Comparison of ENCODE assay signal across 1 cellular context in the genomic region with DNA sequence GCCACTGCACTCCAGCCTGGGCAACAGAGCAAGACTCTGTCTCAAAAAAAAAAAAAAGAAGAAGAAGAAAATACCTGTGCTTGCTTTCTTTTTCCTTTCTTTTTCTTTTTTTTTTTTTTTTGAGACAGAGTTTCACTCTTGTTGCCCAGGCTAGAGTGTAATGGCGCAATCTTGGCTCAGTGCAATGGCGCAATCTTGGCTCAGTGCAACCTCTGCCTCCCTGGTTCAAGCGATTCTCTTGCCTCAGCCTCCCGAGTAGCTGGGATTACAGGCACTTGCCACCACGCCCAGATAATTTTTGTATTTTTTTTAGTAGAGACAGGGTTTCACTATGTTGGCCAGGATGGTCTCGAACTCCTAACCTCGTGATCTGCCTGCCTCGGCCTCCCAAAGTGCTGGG.
TF ChIP-seq lines count a peak whose summit lies in the region.

No MANE protein-coding gene starts in this region.

TF ChIP-seq in HepG2, 621 proteins besides CTCF, POLR2A, EP300 and RAD21 (continued from another document):
- TF ChIP-seq, protein P1, sequence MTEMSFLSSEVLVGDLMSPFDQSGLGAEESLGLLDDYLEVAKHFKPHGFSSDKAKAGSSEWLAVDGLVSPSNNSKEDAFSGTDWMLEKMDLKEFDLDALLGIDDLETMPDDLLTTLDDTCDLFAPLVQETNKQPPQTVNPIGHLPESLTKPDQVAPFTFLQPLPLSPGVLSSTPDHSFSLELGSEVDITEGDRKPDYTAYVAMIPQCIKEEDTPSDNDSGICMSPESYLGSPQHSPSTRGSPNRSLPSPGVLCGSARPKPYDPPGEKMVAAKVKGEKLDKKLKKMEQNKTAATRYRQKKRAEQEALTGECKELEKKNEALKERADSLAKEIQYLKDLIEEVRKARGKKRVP (CRISPR knock-in tag; IDR thresholded peaks at IDR 0.05) = peak in 1 of 2 experiments; percentile 45; a peak in 1 of 4 replicates
- TF ChIP-seq CEBPG (CRISPR knock-in tag; IDR thresholded peaks at IDR 0.05) = peak; percentile 77
- TF ChIP-seq, protein P2, sequence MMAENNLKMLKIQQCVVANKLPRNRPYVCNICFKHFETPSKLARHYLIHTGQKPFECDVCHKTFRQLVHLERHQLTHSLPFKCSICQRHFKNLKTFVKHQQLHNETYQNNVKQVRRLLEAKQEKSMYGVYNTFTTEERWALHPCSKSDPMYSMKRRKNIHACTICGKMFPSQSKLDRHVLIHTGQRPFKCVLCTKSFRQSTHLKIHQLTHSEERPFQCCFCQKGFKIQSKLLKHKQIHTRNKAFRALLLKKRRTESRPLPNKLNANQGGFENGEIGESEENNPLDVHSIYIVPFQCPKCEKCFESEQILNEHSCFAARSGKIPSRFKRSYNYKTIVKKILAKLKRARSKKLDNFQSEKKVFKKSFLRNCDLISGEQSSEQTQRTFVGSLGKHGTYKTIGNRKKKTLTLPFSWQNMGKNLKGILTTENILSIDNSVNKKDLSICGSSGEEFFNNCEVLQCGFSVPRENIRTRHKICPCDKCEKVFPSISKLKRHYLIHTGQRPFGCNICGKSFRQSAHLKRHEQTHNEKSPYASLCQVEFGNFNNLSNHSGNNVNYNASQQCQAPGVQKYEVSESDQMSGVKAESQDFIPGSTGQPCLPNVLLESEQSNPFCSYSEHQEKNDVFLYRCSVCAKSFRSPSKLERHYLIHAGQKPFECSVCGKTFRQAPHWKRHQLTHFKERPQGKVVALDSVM (CRISPR knock-in tag; IDR thresholded peaks at IDR 0.05) = peak; percentile 38; the same call in 1 of the 2 replicates
